7 cellular contexts compared by ENCODE assay signal in the genomic region with DNA sequence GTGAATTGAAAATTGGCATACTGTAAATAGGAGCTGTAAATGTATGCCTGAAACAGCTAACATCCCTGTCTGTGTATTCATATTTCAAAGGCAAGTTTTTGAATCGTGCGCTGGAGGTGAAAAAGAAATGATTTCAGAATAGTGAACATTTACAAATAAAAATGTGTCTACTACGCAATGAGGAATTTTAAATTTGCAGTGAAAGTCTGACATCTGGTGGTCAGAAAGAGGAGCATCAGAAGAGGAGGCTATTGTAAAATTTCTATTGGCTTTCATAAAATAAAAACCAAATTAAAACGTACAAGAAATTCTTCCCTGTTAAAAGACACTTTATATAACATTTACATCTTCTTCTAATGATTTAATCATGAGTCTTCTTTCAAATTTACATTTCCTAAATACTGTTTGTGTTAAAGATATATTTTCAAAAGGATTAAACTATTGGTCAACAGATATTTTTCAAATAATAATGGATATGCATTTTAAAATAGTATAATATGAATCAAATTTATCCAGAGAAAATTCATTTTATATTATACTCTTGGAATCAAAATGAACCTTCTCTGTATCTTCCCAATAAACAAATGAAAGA.
DNase-seq lines count a peak whose midpoint lies in the region; ATAC-seq and TF ChIP-seq lines count a peak whose summit lies in the region.

No MANE protein-coding gene starts in this region.

- no peaks in the 10 kb centered on the region for H3K79me2 ChIP-seq in OCI-LY1 (ENCODE audit: insufficient read depth, low read length)

- H2AFZ ChIP-seq in OCI-LY1 (ENCODE audit: low read length) = no peak overlapping the region

- H3K4me3 ChIP-seq in OCI-LY1 (ENCODE audit: low read depth, low read length, poor library complexity, severe bottlenecking) (no peak overlapping the region), epithelial cell of proximal tubule (ENCODE audit: low read depth, low read length) (no peak overlapping the region), psoas muscle (no peak overlapping the region)

- H3K4me1 Mint-ChIP-seq in activated T-cell treated with anti-CD3 and anti-CD28 coated beads, Interleukin-2, amount 50 U/mL, for 24 hours (ENCODE audit: low read depth) = peaks cover 1% of the 10 kb centered on the region

- H3K27me3 ChIP-seq in OCI-LY1 (ENCODE audit: insufficient read depth, low read length) (no peaks in the 10 kb centered on the region), psoas muscle (ENCODE audit: insufficient read depth in 3 of 3, low read length in 2 of 3) (peaks cover 0 to 34% (median 9%) of the 10 kb centered on the region in 3 donors)

- no peak overlapping the region for H3K4me2 ChIP-seq in OCI-LY1 (ENCODE audit: low read length)

- H3K27me3 Mint-ChIP-seq in activated T-cell treated with anti-CD3 and anti-CD28 coated beads, Interleukin-2, amount 50 U/mL, for 24 hours = peaks cover 32% of the 10 kb centered on the region

- H3K9me3 Mint-ChIP-seq in activated T-cell treated with anti-CD3 and anti-CD28 coated beads, Interleukin-2, amount 50 U/mL, for 24 hours = no peaks in the 10 kb centered on the region

- POLR2A ChIA-PET in GM10248 (lab: Yijun Ruan, JAX) = no interaction called here

- H3K4me3 Mint-ChIP-seq in activated T-cell treated with anti-CD3 and anti-CD28 coated beads, Interleukin-2, amount 50 U/mL, for 24 hours = no peak overlapping the region

- H3K9me2 ChIP-seq in OCI-LY1 (ENCODE audit: low read depth, low read length) = no peaks in the 10 kb centered on the region

- no peaks in the 10 kb centered on the region for H3K36me3 ChIP-seq in OCI-LY1 (ENCODE audit: insufficient read depth, low read length)
- no peaks in the 10 kb centered on the region for H3K36me3 ChIP-seq in psoas muscle (ENCODE audit: insufficient read depth in 1 of 2, low read depth in 1 of 2)

- intact Hi-C loops in psoas muscle (cut with DNase I) = no loop called here

- H3F3A ChIP-seq in OCI-LY1 (ENCODE audit: insufficient read depth, low read length) = no peaks in the 10 kb centered on the region

- no peak overlapping the region for H3K27ac Mint-ChIP-seq in activated T-cell treated with anti-CD3 and anti-CD28 coated beads, Interleukin-2, amount 50 U/mL, for 24 hours

- no peaks in the 10 kb centered on the region for H3K9me3 ChIP-seq in OCI-LY1 (ENCODE audit: low read length)
- H3K9me3 ChIP-seq in psoas muscle = no peaks in the 10 kb centered on the region

- ATAC-seq in HG03520 (IDR thresholded peaks at IDR 0.05; ENCODE audit: unreplicated experiment) (peak; percentile 56), psoas muscle (no peak)

- no peaks in the 10 kb centered on the region for H4K20me1 ChIP-seq in OCI-LY1 (ENCODE audit: insufficient read depth, low read length)

- 3 to 5% (median 4%) methylated on average over 4 of the region's 4 CpGs for WGBS in psoas muscle, 3 donors

- CTCF ChIA-PET in GM10248 (lab: Yijun Ruan, JAX) = no interaction called here

- H3K4me1 ChIP-seq in OCI-LY1 (ENCODE audit: insufficient read depth, low read length, severe bottlenecking) = peaks cover 4% of the 10 kb centered on the region
- H3K4me1 ChIP-seq in psoas muscle = no peaks in the 10 kb centered on the region

- no peaks in the 10 kb centered on the region for H3K36me3 Mint-ChIP-seq in activated T-cell treated with anti-CD3 and anti-CD28 coated beads, Interleukin-2, amount 50 U/mL, for 24 hours (ENCODE audit: low read depth)

- DNase-seq in GM10248 (ENCODE audit: extremely low spot score) = peak; percentile 14
- DNase-seq in epithelial cell of proximal tubule (ENCODE audit: low read depth) = no peak
- DNase-seq in psoas muscle = no peak
- DNase-seq in mesenteric fat pad (ENCODE audit: low spot score) = no peak
- DNase-seq in activated T-cell treated with anti-CD3 and anti-CD28 coated beads, Interleukin-2, amount 50 U/mL, for 24 hours = no peak

- peak; percentile 68 for TF ChIP-seq CTCF in GM10248 (IDR thresholded peaks at IDR 0.05; ENCODE audit: control extremely low read depth, extremely low read depth, low read depth, missing control alignments)
- peak; percentile 76 for TF ChIP-seq CTCF in OCI-LY1 (IDR thresholded peaks at IDR 0.05; ENCODE audit: low read length)
- TF ChIP-seq CTCF in epithelial cell of proximal tubule (conservative IDR thresholded peaks at IDR 0.05; ENCODE audit: low read depth, low read length) = peak; percentile 83
- TF ChIP-seq CTCF in psoas muscle (IDR thresholded peaks at IDR 0.05) = peak; percentile 74

- no peak overlapping the region for H3K27ac ChIP-seq in OCI-LY1 (ENCODE audit: low read depth, low read length, poor library complexity, severe bottlenecking)
- H3K27ac ChIP-seq in psoas muscle = no peak overlapping the region

- H3K9ac ChIP-seq in OCI-LY1 (ENCODE audit: low read length) = no peak overlapping the region
